1 cellular context compared by ENCODE assay signal in genomic region chr14:94052662-94053061, GRCh38.
TF ChIP-seq lines count a peak whose summit lies in the region.

No MANE protein-coding gene starts in this region.

TF ChIP-seq in GM23338, 12 proteins besides CTCF, POLR2A, EP300 and RAD21 (continued from another document):
- TF ChIP-seq ZNF462 (CRISPR knock-in tag; IDR thresholded peaks at IDR 0.05) (no peak), ETS1 (IDR thresholded peaks at IDR 0.05) (no peak), ZNF331 (CRISPR knock-in tag; IDR thresholded peaks at IDR 0.05; ENCODE audit: low read depth) (no peak), REST (IDR thresholded peaks at IDR 0.05; ENCODE audit: unreplicated experiment) (no peak), POLR2AphosphoS5 (IDR thresholded peaks at IDR 0.05; ENCODE audit: low read depth) (no peak), EZH2phosphoT487 (IDR thresholded peaks at IDR 0.05; ENCODE audit: unreplicated experiment) (no peak), STAT1 (IDR thresholded peaks at IDR 0.05; ENCODE audit: unreplicated experiment) (no peak), ZNF114 (CRISPR knock-in tag; IDR thresholded peaks at IDR 0.05) (no peak)
TF ChIP-seq in GM23338: peak in this region for 0.
